ENCODE assay signal across 21 cellular contexts in genomic region chr2:219437690-219438089, GRCh38. TPM values are rescaled to one million over a fixed set of nuclear protein-coding genes. Genes with fewer than 3 reads are reported as not detected.
"Had no signal": no experiment of that assay in that cellular context is flagged by ENCODE, and none has a peak within 500 bp of the region (broad histone marks: within the 10 kb centered on the region; RNA-seq: fewer than 3 reads in every experiment).

No MANE protein-coding gene starts in this region.

- ATAC-seq: activated naive CD8-positive, alpha-beta T cell treated with anti-CD3 and anti-CD28 coated beads, Interleukin-2, amount 50 U/mL, for 24 hours; natural killer cell; pancreas had no signal

- H3K9me3 ChIP-seq: heart left ventricle, neutrophil, pancreas had no signal

- DNase-seq: activated CD4-positive, alpha-beta T cell treated with anti-CD3 and anti-CD28 coated beads, Interleukin-2, amount 50 U/mL, for 1 hour; activated CD8-positive, alpha-beta memory T cell treated with anti-CD3 and anti-CD28 coated beads, Interleukin-2, amount 50 U/mL, for 4 hours; activated effector memory CD4-positive, alpha-beta T cell treated with Interleukin-2 at 50 U/mL for 16 hours; activated naive CD4-positive, alpha-beta T cell treated with anti-CD3 and anti-CD28 coated beads, Interleukin-2, amount 10 ng/mL, durations not matched to agents 7 days and 5 days; activated naive CD8-positive, alpha-beta T cell treated with anti-CD3 and anti-CD28 coated beads, Interleukin-2, amount 50 U/mL, for 24 hours; activated T-cell treated with anti-CD3 and anti-CD28 coated beads, Interleukin-2, amount 50 U/mL, for 48 hours; anterior cingulate cortex; brain microvascular endothelial cell; cerebellar nuclear complex; effector CD8-positive, alpha-beta T cell; foreskin melanocyte; mesendoderm; natural killer cell; pancreas; retina; stimulated activated CD4-positive, alpha-beta T cell treated with anti-CD3 and anti-CD28 coated beads, Interleukin-15, amount 100 ng/mL, for 24 hours; stimulated activated CD4-positive, alpha-beta T cell treated with anti-CD3 and anti-CD28 coated beads, Interleukin-2, amount 100 ng/mL, for 48 hours had no signal

- H3K36me3 ChIP-seq: brain microvascular endothelial cell, heart left ventricle, neutrophil, pancreas had no signal

- H3K27ac ChIP-seq: brain microvascular endothelial cell, neutrophil, pancreas, skin epidermis had no signal

- H3K4me1 ChIP-seq: pancreas had no signal

- H3K4me3 ChIP-seq: pancreas, skin epidermis had no signal

RNA-seq across cellular contexts. Expression of gene DES, which starts 19.5 kb away (rescaled TPM):
- total RNA-seq: natural killer cell; T-helper 1 cell treated with Interleukin-12 subunit alpha and Interleukin-12 subunit beta and Interleukin-4 antibody, amounts not matched to agents 30 ng/mL and 1 ng/mL, for 36 hours had no signal
